ENCODE assay signal across 1 cellular context in genomic region chr2:201260302-201260800, GRCh38.
A peak's percentile ranks its signal among the peaks of the same experiment; 100 is the strongest.
TF ChIP-seq lines count a peak whose summit lies in the region.

TSS of gene CASP8 (plus strand) at chr2:201260536. CDS start at chr2:201266487, 5,951 bp downstream.

TF ChIP-seq in HepG2, 621 proteins besides CTCF, POLR2A, EP300 and RAD21 (continued from another document and continues in another):
- TF ChIP-seq ETV5 (CRISPR knock-in tag; IDR thresholded peaks at IDR 0.05; ENCODE audit: borderline replicate concordance) (peak; percentile 96), RBM22 (optimal IDR thresholded peaks at IDR 0.05; ENCODE audit: low read length) (no peak), ZBTB26 (CRISPR knock-in tag; IDR thresholded peaks at IDR 0.05; ENCODE audit: borderline replicate concordance) (peak; percentile 73; the same call in 1 of the 2 replicates), SMAD3 (CRISPR knock-in tag; IDR thresholded peaks at IDR 0.05) (0 out of 2 replicates have a peak, but pooled peaks have one; percentile 27), ZNF224 (CRISPR knock-in tag; IDR thresholded peaks at IDR 0.05) (no peak), FIP1L1 (IDR thresholded peaks at IDR 0.05; ENCODE audit: borderline replicate concordance, insufficient read depth, low read depth, low read length) (no peak), ZNF615 (CRISPR knock-in tag; IDR thresholded peaks at IDR 0.05; ENCODE audit: borderline replicate concordance) (no peak), ZNF253 (CRISPR knock-in tag; IDR thresholded peaks at IDR 0.05; ENCODE audit: borderline replicate concordance) (no peak), NCOR1 (IDR thresholded peaks at IDR 0.05; ENCODE audit: borderline replicate concordance, low read length) (no peak), GABPB1 (CRISPR knock-in tag; IDR thresholded peaks at IDR 0.05) (peak; percentile 82), BRCA1 (CRISPR knock-in tag; IDR thresholded peaks at IDR 0.05) (0 out of 2 replicates have a peak, but pooled peaks have one; percentile 49), ZC3H4 (CRISPR knock-in tag; IDR thresholded peaks at IDR 0.05; ENCODE audit: borderline replicate concordance) (no peak), ASH2L (IDR thresholded peaks at IDR 0.05; ENCODE audit: insufficient read length, low read depth, low read length) (peak; percentile 28), RNF2 (conservative IDR thresholded peaks at IDR 0.05; ENCODE audit: low read depth) (no peak), FOXP1 (IDR thresholded peaks at IDR 0.05) (no peak), FOXP1 (CRISPR knock-in tag; IDR thresholded peaks at IDR 0.05) (no peak), ZNF432 (CRISPR knock-in tag; IDR thresholded peaks at IDR 0.05; ENCODE audit: borderline replicate concordance) (no peak), FLYWCH1 (CRISPR knock-in tag; IDR thresholded peaks at IDR 0.05) (no peak), ZNF614 (CRISPR knock-in tag; IDR thresholded peaks at IDR 0.05; ENCODE audit: borderline replicate concordance) (peak; percentile 82; the same call in 1 of the 2 replicates), PHB2 (IDR thresholded peaks at IDR 0.05; ENCODE audit: partially characterized antibody) (no peak), TMF1 (CRISPR knock-in tag; IDR thresholded peaks at IDR 0.05; ENCODE audit: low read depth) (no peak), ELF1 (CRISPR knock-in tag; IDR thresholded peaks at IDR 0.05) (peak; percentile 79), MAX (IDR thresholded peaks at IDR 0.05) (peak; percentile 53; the same call in 1 of the 2 replicates), ZSCAN20 (CRISPR knock-in tag; IDR thresholded peaks at IDR 0.05; ENCODE audit: borderline replicate concordance) (no peak), ELK4 (CRISPR knock-in tag; IDR thresholded peaks at IDR 0.05; ENCODE audit: borderline replicate concordance) (no peak), ZSCAN9 (CRISPR knock-in tag; IDR thresholded peaks at IDR 0.05; ENCODE audit: borderline replicate concordance) (no peak), ZNF337 (CRISPR knock-in tag; IDR thresholded peaks at IDR 0.05; ENCODE audit: borderline replicate concordance, low read depth) (peak; percentile 73; the same call in 1 of the 2 replicates), HDAC2 (CRISPR knock-in tag; IDR thresholded peaks at IDR 0.05) (peak; percentile 25; the same call in 1 of the 2 replicates), FOXC1 (CRISPR knock-in tag; IDR thresholded peaks at IDR 0.05; ENCODE audit: borderline replicate concordance) (no peak), TGIF2 (CRISPR knock-in tag; IDR thresholded peaks at IDR 0.05) (no peak), POLR2G (IDR thresholded peaks at IDR 0.05; ENCODE audit: low read depth, low read length) (peak; percentile 37; the same call in 1 of the 2 replicates), RCOR2 (CRISPR knock-in tag; IDR thresholded peaks at IDR 0.05) (peak; percentile 35; the same call in 1 of the 2 replicates), AKAP8 (CRISPR knock-in tag; IDR thresholded peaks at IDR 0.05) (no peak), SIX4 (CRISPR knock-in tag; IDR thresholded peaks at IDR 0.05) (no peak), RFXAP (CRISPR knock-in tag; IDR thresholded peaks at IDR 0.05; ENCODE audit: borderline replicate concordance) (no peak), GATAD2A (CRISPR knock-in tag; IDR thresholded peaks at IDR 0.05) (peak; percentile 65; the same call in 1 of the 2 replicates), ZBTB21 (CRISPR knock-in tag; IDR thresholded peaks at IDR 0.05) (no peak)
- TF ChIP-seq, protein P1, sequence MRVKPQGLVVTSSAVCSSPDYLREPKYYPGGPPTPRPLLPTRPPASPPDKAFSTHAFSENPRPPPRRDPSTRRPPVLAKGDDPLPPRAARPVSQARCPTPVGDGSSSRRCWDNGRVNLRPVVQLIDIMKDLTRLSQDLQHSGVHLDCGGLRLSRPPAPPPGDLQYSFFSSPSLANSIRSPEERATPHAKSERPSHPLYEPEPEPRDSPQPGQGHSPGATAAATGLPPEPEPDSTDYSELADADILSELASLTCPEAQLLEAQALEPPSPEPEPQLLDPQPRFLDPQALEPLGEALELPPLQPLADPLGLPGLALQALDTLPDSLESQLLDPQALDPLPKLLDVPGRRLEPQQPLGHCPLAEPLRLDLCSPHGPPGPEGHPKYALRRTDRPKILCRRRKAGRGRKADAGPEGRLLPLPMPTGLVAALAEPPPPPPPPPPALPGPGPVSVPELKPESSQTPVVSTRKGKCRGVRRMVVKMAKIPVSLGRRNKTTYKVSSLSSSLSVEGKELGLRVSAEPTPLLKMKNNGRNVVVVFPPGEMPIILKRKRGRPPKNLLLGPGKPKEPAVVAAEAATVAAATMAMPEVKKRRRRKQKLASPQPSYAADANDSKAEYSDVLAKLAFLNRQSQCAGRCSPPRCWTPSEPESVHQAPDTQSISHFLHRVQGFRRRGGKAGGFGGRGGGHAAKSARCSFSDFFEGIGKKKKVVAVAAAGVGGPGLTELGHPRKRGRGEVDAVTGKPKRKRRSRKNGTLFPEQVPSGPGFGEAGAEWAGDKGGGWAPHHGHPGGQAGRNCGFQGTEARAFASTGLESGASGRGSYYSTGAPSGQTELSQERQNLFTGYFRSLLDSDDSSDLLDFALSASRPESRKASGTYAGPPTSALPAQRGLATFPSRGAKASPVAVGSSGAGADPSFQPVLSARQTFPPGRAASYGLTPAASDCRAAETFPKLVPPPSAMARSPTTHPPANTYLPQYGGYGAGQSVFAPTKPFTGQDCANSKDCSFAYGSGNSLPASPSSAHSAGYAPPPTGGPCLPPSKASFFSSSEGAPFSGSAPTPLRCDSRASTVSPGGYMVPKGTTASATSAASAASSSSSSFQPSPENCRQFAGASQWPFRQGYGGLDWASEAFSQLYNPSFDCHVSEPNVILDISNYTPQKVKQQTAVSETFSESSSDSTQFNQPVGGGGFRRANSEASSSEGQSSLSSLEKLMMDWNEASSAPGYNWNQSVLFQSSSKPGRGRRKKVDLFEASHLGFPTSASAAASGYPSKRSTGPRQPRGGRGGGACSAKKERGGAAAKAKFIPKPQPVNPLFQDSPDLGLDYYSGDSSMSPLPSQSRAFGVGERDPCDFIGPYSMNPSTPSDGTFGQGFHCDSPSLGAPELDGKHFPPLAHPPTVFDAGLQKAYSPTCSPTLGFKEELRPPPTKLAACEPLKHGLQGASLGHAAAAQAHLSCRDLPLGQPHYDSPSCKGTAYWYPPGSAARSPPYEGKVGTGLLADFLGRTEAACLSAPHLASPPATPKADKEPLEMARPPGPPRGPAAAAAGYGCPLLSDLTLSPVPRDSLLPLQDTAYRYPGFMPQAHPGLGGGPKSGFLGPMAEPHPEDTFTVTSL (CRISPR knock-in tag; IDR thresholded peaks at IDR 0.05; ENCODE audit: borderline replicate concordance): peak; percentile 71
- TF ChIP-seq, protein P2, sequence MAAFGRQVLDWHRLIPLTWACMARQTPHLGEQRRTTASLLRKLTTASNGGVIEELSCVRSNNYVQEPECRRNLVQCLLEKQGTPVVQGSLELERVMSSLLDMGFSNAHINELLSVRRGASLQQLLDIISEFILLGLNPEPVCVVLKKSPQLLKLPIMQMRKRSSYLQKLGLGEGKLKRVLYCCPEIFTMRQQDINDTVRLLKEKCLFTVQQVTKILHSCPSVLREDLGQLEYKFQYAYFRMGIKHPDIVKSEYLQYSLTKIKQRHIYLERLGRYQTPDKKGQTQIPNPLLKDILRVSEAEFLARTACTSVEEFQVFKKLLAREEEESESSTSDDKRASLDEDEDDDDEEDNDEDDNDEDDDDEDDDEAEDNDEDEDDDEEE (CRISPR knock-in tag; IDR thresholded peaks at IDR 0.05): no peak
- TF ChIP-seq, protein P3, sequence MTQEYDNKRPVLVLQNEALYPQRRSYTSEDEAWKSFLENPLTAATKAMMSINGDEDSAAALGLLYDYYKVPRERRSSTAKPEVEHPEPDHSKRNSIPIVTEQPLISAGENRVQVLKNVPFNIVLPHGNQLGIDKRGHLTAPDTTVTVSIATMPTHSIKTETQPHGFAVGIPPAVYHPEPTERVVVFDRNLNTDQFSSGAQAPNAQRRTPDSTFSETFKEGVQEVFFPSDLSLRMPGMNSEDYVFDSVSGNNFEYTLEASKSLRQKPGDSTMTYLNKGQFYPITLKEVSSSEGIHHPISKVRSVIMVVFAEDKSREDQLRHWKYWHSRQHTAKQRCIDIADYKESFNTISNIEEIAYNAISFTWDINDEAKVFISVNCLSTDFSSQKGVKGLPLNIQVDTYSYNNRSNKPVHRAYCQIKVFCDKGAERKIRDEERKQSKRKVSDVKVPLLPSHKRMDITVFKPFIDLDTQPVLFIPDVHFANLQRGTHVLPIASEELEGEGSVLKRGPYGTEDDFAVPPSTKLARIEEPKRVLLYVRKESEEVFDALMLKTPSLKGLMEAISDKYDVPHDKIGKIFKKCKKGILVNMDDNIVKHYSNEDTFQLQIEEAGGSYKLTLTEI (CRISPR knock-in tag; conservative IDR thresholded peaks at IDR 0.05): no peak
- TF ChIP-seq, protein P4, sequence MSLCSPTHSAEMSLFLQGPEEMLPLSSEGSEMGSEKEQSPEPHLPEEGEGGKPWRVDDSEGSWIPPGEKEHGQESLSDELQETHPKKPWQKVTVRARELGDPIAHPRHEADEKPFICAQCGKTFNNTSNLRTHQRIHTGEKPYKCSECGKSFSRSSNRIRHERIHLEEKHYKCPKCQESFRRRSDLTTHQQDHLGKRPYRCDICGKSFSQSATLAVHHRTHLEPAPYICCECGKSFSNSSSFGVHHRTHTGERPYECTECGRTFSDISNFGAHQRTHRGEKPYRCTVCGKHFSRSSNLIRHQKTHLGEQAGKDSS (CRISPR knock-in tag; IDR thresholded peaks at IDR 0.05; ENCODE audit: borderline replicate concordance, low read depth): no peak
- TF ChIP-seq, protein P5, sequence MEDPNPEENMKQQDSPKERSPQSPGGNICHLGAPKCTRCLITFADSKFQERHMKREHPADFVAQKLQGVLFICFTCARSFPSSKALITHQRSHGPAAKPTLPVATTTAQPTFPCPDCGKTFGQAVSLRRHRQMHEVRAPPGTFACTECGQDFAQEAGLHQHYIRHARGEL (CRISPR knock-in tag; IDR thresholded peaks at IDR 0.05): no peak
- TF ChIP-seq, protein P6, sequence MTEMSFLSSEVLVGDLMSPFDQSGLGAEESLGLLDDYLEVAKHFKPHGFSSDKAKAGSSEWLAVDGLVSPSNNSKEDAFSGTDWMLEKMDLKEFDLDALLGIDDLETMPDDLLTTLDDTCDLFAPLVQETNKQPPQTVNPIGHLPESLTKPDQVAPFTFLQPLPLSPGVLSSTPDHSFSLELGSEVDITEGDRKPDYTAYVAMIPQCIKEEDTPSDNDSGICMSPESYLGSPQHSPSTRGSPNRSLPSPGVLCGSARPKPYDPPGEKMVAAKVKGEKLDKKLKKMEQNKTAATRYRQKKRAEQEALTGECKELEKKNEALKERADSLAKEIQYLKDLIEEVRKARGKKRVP (CRISPR knock-in tag; IDR thresholded peaks at IDR 0.05): no peak
